11 cellular contexts compared by ENCODE assay signal in the genomic region with DNA sequence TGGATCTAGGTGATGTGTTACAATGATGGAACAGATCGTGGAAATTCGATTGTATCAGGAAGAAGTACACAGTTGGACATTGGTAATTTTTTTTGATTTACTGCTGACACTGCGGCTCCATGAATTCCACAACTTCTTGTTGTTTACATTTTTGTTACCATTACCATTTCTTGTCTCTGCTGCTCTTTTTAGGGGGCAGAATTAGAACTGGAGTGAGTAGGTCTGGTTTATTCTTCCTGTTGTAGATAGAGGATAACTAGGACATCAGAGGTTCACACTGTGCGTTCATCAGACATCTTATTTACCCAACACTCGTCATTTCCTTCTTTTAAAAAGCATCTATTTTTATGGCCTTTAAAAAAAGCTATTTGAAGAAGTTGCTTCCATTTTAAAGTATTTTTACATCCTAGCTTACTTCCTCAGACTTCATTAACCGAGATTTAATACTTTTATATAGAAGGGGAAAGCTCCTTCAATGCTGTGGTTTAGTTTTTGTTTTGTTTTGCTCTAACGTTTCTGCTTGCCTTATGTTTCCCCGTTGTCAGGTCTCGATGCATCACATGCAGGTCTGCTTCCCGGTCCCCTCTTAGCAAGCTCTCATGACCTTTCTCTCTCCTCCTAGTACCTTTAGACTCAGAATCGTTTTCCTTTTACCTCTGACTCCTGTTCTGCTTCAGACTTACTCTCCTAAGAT.
DNase-seq lines count a peak whose midpoint lies in the region; ATAC-seq and TF ChIP-seq lines count a peak whose summit lies in the region.
"Had no signal": no experiment of that assay in that cellular context is flagged by ENCODE, and none has a peak within 500 bp of the region (broad histone marks: within the 10 kb centered on the region; RNA-seq: fewer than 3 reads in every experiment).

No MANE protein-coding gene starts in this region.

- no CpG with 5 or more reads among the region's 11 CpGs for WGBS in mesendoderm (ENCODE audit: extremely low coverage, insufficient coverage, low lambda C conversion rate)

- CTCF ChIA-PET in activated naive CD4-positive, alpha-beta T cell treated with anti-CD3 and anti-CD28 coated beads for 36 hours (lab: Charles Lee): no interaction called here

- H4K8ac ChIP-seq in mesendoderm (ENCODE audit: low read depth, low read length): no peak overlapping the region

- no peak overlapping the region for H3K56ac ChIP-seq in mesendoderm (ENCODE audit: low read length)

- H3K4ac ChIP-seq in mesendoderm (ENCODE audit: low read depth, low read length): no peak overlapping the region

- H3K36me3 Mint-ChIP-seq in activated naive CD4-positive, alpha-beta T cell treated with anti-CD3 and anti-CD28 coated beads for 36 hours (ENCODE audit: low read depth): peaks cover 8% of the 10 kb centered on the region
- peaks cover 10% of the 10 kb centered on the region for H3K36me3 Mint-ChIP-seq in activated T-helper 2 cell treated with anti-CD3 and anti-CD28 coated beads, Interferon-gamma antibody, Interleukin-2, Interleukin-4, amounts not matched to agents 10 μg/mL and 5 μg/mL and 100 μg/mL, durations not matched to agents 14 hours and 24 hours and 36 hours (ENCODE audit: low read depth)
- H3K36me3 Mint-ChIP-seq in stimulated activated effector memory CD8-positive, alpha-beta T cell treated with anti-CD3 and anti-CD28 coated beads, Interleukin-12 subunit alpha, Interleukin-12 subunit beta, amount 100 ng/mL, for 72 hours: peaks cover 14% of the 10 kb centered on the region
- H3K36me3 Mint-ChIP-seq in type B pancreatic cell: peaks cover 17% of the 10 kb centered on the region

- no peak overlapping the region for H3K27ac Mint-ChIP-seq in activated naive CD4-positive, alpha-beta T cell treated with anti-CD3 and anti-CD28 coated beads for 36 hours
- H3K27ac Mint-ChIP-seq in activated T-helper 2 cell treated with anti-CD3 and anti-CD28 coated beads, Interferon-gamma antibody, Interleukin-2, Interleukin-4, amounts not matched to agents 10 μg/mL and 5 μg/mL and 100 μg/mL, durations not matched to agents 14 hours and 24 hours and 36 hours: peak overlapping the region; percentile 47
- peak overlapping the region; percentile 91 for H3K27ac Mint-ChIP-seq in stimulated activated effector memory CD8-positive, alpha-beta T cell treated with anti-CD3 and anti-CD28 coated beads, Interleukin-12 subunit alpha, Interleukin-12 subunit beta, amount 100 ng/mL, for 72 hours
- no peak overlapping the region for H3K27ac Mint-ChIP-seq in type B pancreatic cell

- H3K27ac ChIP-seq in mesendoderm (ENCODE audit: low read depth, low read length): no peak overlapping the region

- H3K4me1 Mint-ChIP-seq in activated naive CD4-positive, alpha-beta T cell treated with anti-CD3 and anti-CD28 coated beads for 36 hours (ENCODE audit: low read depth): peaks cover 61% of the 10 kb centered on the region
- H3K4me1 Mint-ChIP-seq in activated T-helper 2 cell treated with anti-CD3 and anti-CD28 coated beads, Interferon-gamma antibody, Interleukin-2, Interleukin-4, amounts not matched to agents 10 μg/mL and 5 μg/mL and 100 μg/mL, durations not matched to agents 14 hours and 24 hours and 36 hours (ENCODE audit: low read depth): peaks cover 21% of the 10 kb centered on the region
- peaks cover 59% of the 10 kb centered on the region for H3K4me1 Mint-ChIP-seq in stimulated activated effector memory CD8-positive, alpha-beta T cell treated with anti-CD3 and anti-CD28 coated beads, Interleukin-12 subunit alpha, Interleukin-12 subunit beta, amount 100 ng/mL, for 72 hours
- peaks cover 47% of the 10 kb centered on the region for H3K4me1 Mint-ChIP-seq in type B pancreatic cell (ENCODE audit: unreplicated experiment)

- peak; percentile 59 for ATAC-seq in HG02759 (IDR thresholded peaks at IDR 0.05; ENCODE audit: unreplicated experiment)
- peak; percentile 40 for ATAC-seq in stimulated activated effector memory CD8-positive, alpha-beta T cell treated with anti-CD3 and anti-CD28 coated beads, Interleukin-12 subunit alpha, Interleukin-12 subunit beta, amount 100 ng/mL, for 72 hours
- ATAC-seq: esophagus mucosa had no signal

- peaks cover 29% of the 10 kb centered on the region for H3K79me2 ChIP-seq in mesendoderm (ENCODE audit: control insufficient read depth, insufficient read depth, low read length)

- H4K5ac ChIP-seq in mesendoderm (ENCODE audit: low read length): no peak overlapping the region

- no peaks in the 10 kb centered on the region for H3K36me3 ChIP-seq in mesendoderm (ENCODE audit: control insufficient read depth, insufficient read depth, low read length)

- no peak overlapping the region for H3K23ac ChIP-seq in mesendoderm (ENCODE audit: low read length)

- no peak overlapping the region for H2AK5ac ChIP-seq in mesendoderm (ENCODE audit: low read length)

- no peak overlapping the region for H3K4me3 Mint-ChIP-seq in activated naive CD4-positive, alpha-beta T cell treated with anti-CD3 and anti-CD28 coated beads for 36 hours
- H3K4me3 Mint-ChIP-seq in activated T-helper 2 cell treated with anti-CD3 and anti-CD28 coated beads, Interferon-gamma antibody, Interleukin-2, Interleukin-4, amounts not matched to agents 10 μg/mL and 5 μg/mL and 100 μg/mL, durations not matched to agents 14 hours and 24 hours and 36 hours (ENCODE audit: low read depth): no peak overlapping the region
- H3K4me3 Mint-ChIP-seq in stimulated activated effector memory CD8-positive, alpha-beta T cell treated with anti-CD3 and anti-CD28 coated beads, Interleukin-12 subunit alpha, Interleukin-12 subunit beta, amount 100 ng/mL, for 72 hours: peak overlapping the region; percentile 57
- H3K4me3 Mint-ChIP-seq in type B pancreatic cell: no peak overlapping the region

- intact Hi-C loops in activated naive CD4-positive, alpha-beta T cell treated with anti-CD3 and anti-CD28 coated beads for 36 hours (cut with micrococcal nuclease): no loop called here
- intact Hi-C loops in activated T-helper 2 cell treated with anti-CD3 and anti-CD28 coated beads, Interferon-gamma antibody, Interleukin-2, Interleukin-4, amounts not matched to agents 10 μg/mL and 5 μg/mL and 100 μg/mL, durations not matched to agents 14 hours and 24 hours and 36 hours (cut with micrococcal nuclease): no loop called here

- DNase-seq in activated naive CD4-positive, alpha-beta T cell treated with anti-CD3 and anti-CD28 coated beads for 36 hours: peak; percentile 15
- DNase-seq in activated naive CD4-positive, alpha-beta T cell treated with anti-CD3 and anti-CD28 coated beads, Interleukin-2, amount 50 U/mL, for 16 hours: no peak
- DNase-seq in activated T-helper 2 cell treated with anti-CD3 and anti-CD28 coated beads, Interferon-gamma antibody, Interleukin-2, Interleukin-4, amounts not matched to agents 10 μg/mL and 5 μg/mL and 100 μg/mL, durations not matched to agents 14 hours and 24 hours and 36 hours (ENCODE audit: low spot score): no peak
- no peak for DNase-seq in stimulated activated effector memory CD8-positive, alpha-beta T cell treated with anti-CD3 and anti-CD28 coated beads, Interleukin-12 subunit alpha, Interleukin-12 subunit beta, amount 100 ng/mL, for 72 hours (ENCODE audit: low spot score in 2 of 2)
- DNase-seq in mesendoderm (no peak), type B pancreatic cell (ENCODE audit: extremely low spot score, unreplicated experiment) (no peak), cortex of kidney (lab: John Stamatoyannopoulos, UW) (no peak)
- DNase-seq: MV-4-11; NK-92 treated with Interleukin-12 subunit alpha and Interleukin-12 subunit beta, amount 100 ng/mL, for 24 hours had no signal

- H2BK120ac ChIP-seq in mesendoderm (ENCODE audit: low read depth, low read length): no peak overlapping the region

- H3K27me3 ChIP-seq in mesendoderm (ENCODE audit: insufficient read depth, low read length, poor library complexity): no peaks in the 10 kb centered on the region

- no peak overlapping the region for H2BK5ac ChIP-seq in mesendoderm (ENCODE audit: low read length)

- H3K27me3 Mint-ChIP-seq in activated naive CD4-positive, alpha-beta T cell treated with anti-CD3 and anti-CD28 coated beads for 36 hours (ENCODE audit: low read depth): no peaks in the 10 kb centered on the region
- no peaks in the 10 kb centered on the region for H3K27me3 Mint-ChIP-seq in activated T-helper 2 cell treated with anti-CD3 and anti-CD28 coated beads, Interferon-gamma antibody, Interleukin-2, Interleukin-4, amounts not matched to agents 10 μg/mL and 5 μg/mL and 100 μg/mL, durations not matched to agents 14 hours and 24 hours and 36 hours (ENCODE audit: low read depth)
- H3K27me3 Mint-ChIP-seq in type B pancreatic cell: no peaks in the 10 kb centered on the region

- peaks cover 20% of the 10 kb centered on the region for H3K79me1 ChIP-seq in mesendoderm (ENCODE audit: low read length)

- H2BK15ac ChIP-seq in mesendoderm (replicated peaks; ENCODE audit: low read depth): no peak overlapping the region

- no peak overlapping the region for H3K9ac ChIP-seq in mesendoderm (ENCODE audit: low read length)

- H3K18ac ChIP-seq in mesendoderm (ENCODE audit: low read length): no peak overlapping the region

- peaks cover 8% of the 10 kb centered on the region for H3K4me1 ChIP-seq in mesendoderm (ENCODE audit: control insufficient read depth, low read depth, low read length)

- TF ChIP-seq CTCF in type B pancreatic cell (conservative IDR thresholded peaks at IDR 0.05): no peak

- H3K4me3 ChIP-seq in mesendoderm (ENCODE audit: low read length): no peak overlapping the region

- no peaks in the 10 kb centered on the region for H3K9me3 Mint-ChIP-seq in activated naive CD4-positive, alpha-beta T cell treated with anti-CD3 and anti-CD28 coated beads for 36 hours
- no peaks in the 10 kb centered on the region for H3K9me3 Mint-ChIP-seq in activated T-helper 2 cell treated with anti-CD3 and anti-CD28 coated beads, Interferon-gamma antibody, Interleukin-2, Interleukin-4, amounts not matched to agents 10 μg/mL and 5 μg/mL and 100 μg/mL, durations not matched to agents 14 hours and 24 hours and 36 hours
- no peaks in the 10 kb centered on the region for H3K9me3 Mint-ChIP-seq in stimulated activated effector memory CD8-positive, alpha-beta T cell treated with anti-CD3 and anti-CD28 coated beads, Interleukin-12 subunit alpha, Interleukin-12 subunit beta, amount 100 ng/mL, for 72 hours
- no peaks in the 10 kb centered on the region for H3K9me3 Mint-ChIP-seq in type B pancreatic cell

- H3K4me2 ChIP-seq in mesendoderm (ENCODE audit: low read length): no peak overlapping the region

Comparison
In these comparisons a context has a peak if more than half of its experiments do, and no peak if none do; other contexts are left out.
1. H3K27ac Mint-ChIP-seq: peak in activated T-helper 2 cell treated with anti-CD3 and anti-CD28 coated beads, Interferon-gamma antibody, Interleukin-2, Interleukin-4, amounts not matched to agents 10 μg/mL and 5 μg/mL and 100 μg/mL, durations not matched to agents 14 hours and 24 hours and 36 hours (single experiment) and stimulated activated effector memory CD8-positive, alpha-beta T cell treated with anti-CD3 and anti-CD28 coated beads, Interleukin-12 subunit alpha, Interleukin-12 subunit beta, amount 100 ng/mL, for 72 hours (single experiment); none in activated naive CD4-positive, alpha-beta T cell treated with anti-CD3 and anti-CD28 coated beads for 36 hours (single experiment) and type B pancreatic cell (single experiment).